In genomic region chr11:61889831-61890230, GRCh38 we compare ENCODE assay signal across 9 cellular contexts. TPM values are rescaled to one million over a fixed set of nuclear protein-coding genes. Genes with fewer than 3 reads are reported as not detected.
A peak's percentile ranks its signal among the peaks of the same experiment; 100 is the strongest.
DNase-seq lines count a peak whose midpoint lies in the region; ATAC-seq and TF ChIP-seq lines count a peak whose summit lies in the region.
"Had no signal": no experiment of that assay in that cellular context is flagged by ENCODE, and none has a peak within 500 bp of the region (broad histone marks: within the 10 kb centered on the region; RNA-seq: fewer than 3 reads in every experiment).

No MANE protein-coding gene starts in this region.

- TF ChIP-seq POLR2A in tibial nerve (IDR thresholded peaks at IDR 0.05), result no peak

- no peak for TF ChIP-seq EP300 in tibial nerve (IDR thresholded peaks at IDR 0.05)

- H3K4me3 ChIP-seq in iPS-15b (ENCODE audit: low read depth, low read length) (peak overlapping the region; percentile 79), tibial nerve (peak overlapping the region; percentile 71 to 99 (median 89)), MM.1S (ENCODE audit: low read length) (no peak overlapping the region), BE2C (ENCODE audit: low read depth, low read length) (no peak overlapping the region)

- no peak overlapping the region for H3K27ac Mint-ChIP-seq in activated naive CD4-positive, alpha-beta T cell treated with anti-CD3 and anti-CD28 coated beads, Interleukin-2, amount 10 ng/mL, durations not matched to agents 7 days and 5 days
- no peak overlapping the region for H3K27ac Mint-ChIP-seq in activated naive CD4-positive, alpha-beta T cell treated with anti-CD3 and anti-CD28 coated beads for 36 hours
- no peak overlapping the region for H3K27ac Mint-ChIP-seq in T-cell

- WGBS in tibial nerve, 2 donors, result 58 to 73% methylated on average over 10 of the region's 10 CpGs

- H3K9me2 ChIP-seq in MM.1S (replicated peaks; ENCODE audit: insufficient read depth, low read length), result no peaks in the 10 kb centered on the region

- H3K27me3 ChIP-seq in iPS-15b (ENCODE audit: control insufficient read depth, insufficient read depth, low read length), result no peaks in the 10 kb centered on the region
- H3K27me3 ChIP-seq in tibial nerve, result no peaks in the 10 kb centered on the region
- peaks cover 14% of the 10 kb centered on the region for H3K27me3 ChIP-seq in MM.1S (replicated peaks; ENCODE audit: insufficient read depth, low read length)
- no peaks in the 10 kb centered on the region for H3K27me3 ChIP-seq in BE2C

- H3K4me1 Mint-ChIP-seq in activated naive CD4-positive, alpha-beta T cell treated with anti-CD3 and anti-CD28 coated beads, Interleukin-2, amount 10 ng/mL, durations not matched to agents 7 days and 5 days, result peaks cover 3% of the 10 kb centered on the region
- H3K4me1 Mint-ChIP-seq in activated naive CD4-positive, alpha-beta T cell treated with anti-CD3 and anti-CD28 coated beads for 36 hours (ENCODE audit: low read depth), result peaks cover 10% of the 10 kb centered on the region
- H3K4me1 Mint-ChIP-seq in T-cell, result peaks cover 3 to 9% (median 5%) of the 10 kb centered on the region in 3 donors

- H3K4me3 Mint-ChIP-seq in activated naive CD4-positive, alpha-beta T cell treated with anti-CD3 and anti-CD28 coated beads, Interleukin-2, amount 10 ng/mL, durations not matched to agents 7 days and 5 days, result peak overlapping the region; percentile 56
- H3K4me3 Mint-ChIP-seq in activated naive CD4-positive, alpha-beta T cell treated with anti-CD3 and anti-CD28 coated beads for 36 hours, result no peak overlapping the region
- peak overlapping the region; percentile 9 to 31 (median 17) for H3K4me3 Mint-ChIP-seq in T-cell

- H3K4me1 ChIP-seq in iPS-15b (ENCODE audit: control insufficient read depth, insufficient read depth, low read length), result no peaks in the 10 kb centered on the region
- H3K4me1 ChIP-seq in tibial nerve, result peaks cover 0 to 77% (median 24%) of the 10 kb centered on the region in 4 donors
- peaks cover 4% of the 10 kb centered on the region; the same call in 1 of the 2 replicates for H3K4me1 ChIP-seq in MM.1S (ENCODE audit: low read length)
- peaks cover 6% of the 10 kb centered on the region; the same call in 1 of the 2 replicates for H3K4me1 ChIP-seq in BE2C

- intact Hi-C loops in activated naive CD4-positive, alpha-beta T cell treated with anti-CD3 and anti-CD28 coated beads for 36 hours (cut with micrococcal nuclease), result loop anchor here (2.0 kb wide), 1 partner anchor 61 kb away; the partner anchor contains the start of gene FADS2

- peaks cover 47% of the 10 kb centered on the region for H3K27me3 Mint-ChIP-seq in activated naive CD4-positive, alpha-beta T cell treated with anti-CD3 and anti-CD28 coated beads, Interleukin-2, amount 10 ng/mL, durations not matched to agents 7 days and 5 days
- no peaks in the 10 kb centered on the region for H3K27me3 Mint-ChIP-seq in activated naive CD4-positive, alpha-beta T cell treated with anti-CD3 and anti-CD28 coated beads for 36 hours (ENCODE audit: low read depth)
- no peaks in the 10 kb centered on the region for H3K27me3 Mint-ChIP-seq in T-cell

- H2AFZ ChIP-seq in MM.1S (ENCODE audit: low read length), result no peak overlapping the region

- H3K9ac ChIP-seq in iPS-15b (ENCODE audit: low read depth, low read length) (no peak overlapping the region), MM.1S (ENCODE audit: low read length) (no peak overlapping the region)

- H3F3A ChIP-seq in MM.1S (ENCODE audit: insufficient read depth, low read length), result peaks cover 12% of the 10 kb centered on the region; the same call in 1 of the 2 replicates

- H3K36me3 ChIP-seq in iPS-15b (ENCODE audit: control insufficient read depth, insufficient read depth, low read length) (peaks cover 2% of the 10 kb centered on the region), tibial nerve (no peaks in the 10 kb centered on the region), MM.1S (replicated peaks; ENCODE audit: insufficient read depth, low read length) (no peaks in the 10 kb centered on the region), BE2C (no peaks in the 10 kb centered on the region)

- no peaks in the 10 kb centered on the region for H3K79me2 ChIP-seq in MM.1S (ENCODE audit: low read length)

- POLR2A ChIA-PET in T-cell (lab: Charles Lee), result no interaction called here

- peak overlapping the region in 3 of 4 donors; percentile 91 to 99 (median 96) for H3K27ac ChIP-seq in tibial nerve
- no peak overlapping the region for H3K27ac ChIP-seq in MM.1S (ENCODE audit: low read length)

- H3K9me3 Mint-ChIP-seq in activated naive CD4-positive, alpha-beta T cell treated with anti-CD3 and anti-CD28 coated beads, Interleukin-2, amount 10 ng/mL, durations not matched to agents 7 days and 5 days, result no peaks in the 10 kb centered on the region
- H3K9me3 Mint-ChIP-seq in activated naive CD4-positive, alpha-beta T cell treated with anti-CD3 and anti-CD28 coated beads for 36 hours, result no peaks in the 10 kb centered on the region
- H3K9me3 Mint-ChIP-seq in T-cell, result no peaks in the 10 kb centered on the region

- no peak overlapping the region for H3K4me2 ChIP-seq in MM.1S (ENCODE audit: low read depth, low read length)

- no peak for TF ChIP-seq CTCF in tibial nerve (IDR thresholded peaks at IDR 0.05)
- no peak for TF ChIP-seq CTCF in MM.1S (IDR thresholded peaks at IDR 0.05; ENCODE audit: low read length)
- no peak for TF ChIP-seq CTCF in BE2C (IDR thresholded peaks at IDR 0.05; ENCODE audit: low read depth, low read length)

- H4K20me1 ChIP-seq in MM.1S (ENCODE audit: insufficient read depth, low read length), result no peaks in the 10 kb centered on the region

- CTCF ChIA-PET in activated naive CD4-positive, alpha-beta T cell treated with anti-CD3 and anti-CD28 coated beads, Interleukin-2, amount 10 ng/mL, durations not matched to agents 7 days and 5 days (lab: Charles Lee), result interaction anchor here (0.6 to 1.8 kb wide), 5 partner anchors 19 to 219 kb away, joined by 3 to 6 read pairs (median 4); no protein-coding TSS in a partner anchor
- CTCF ChIA-PET in activated naive CD4-positive, alpha-beta T cell treated with anti-CD3 and anti-CD28 coated beads for 36 hours (lab: Charles Lee), result interaction anchor here (1.0 to 1.3 kb wide), 2 partner anchors 9 kb away, joined by 3 to 4 read pairs; no protein-coding TSS in a partner anchor
- CTCF ChIA-PET in T-cell (lab: Charles Lee), result no interaction called here

- no peaks in the 10 kb centered on the region for H3K9me3 ChIP-seq in iPS-15b (ENCODE audit: control insufficient read depth, insufficient read depth, low read length)
- no peaks in the 10 kb centered on the region for H3K9me3 ChIP-seq in tibial nerve
- no peaks in the 10 kb centered on the region for H3K9me3 ChIP-seq in MM.1S (replicated peaks; ENCODE audit: insufficient read depth, low read length)
- H3K9me3 ChIP-seq in BE2C, result no peaks in the 10 kb centered on the region

- H3K36me3 Mint-ChIP-seq in activated naive CD4-positive, alpha-beta T cell treated with anti-CD3 and anti-CD28 coated beads, Interleukin-2, amount 10 ng/mL, durations not matched to agents 7 days and 5 days, result no peaks in the 10 kb centered on the region
- H3K36me3 Mint-ChIP-seq in activated naive CD4-positive, alpha-beta T cell treated with anti-CD3 and anti-CD28 coated beads for 36 hours (ENCODE audit: low read depth), result no peaks in the 10 kb centered on the region
- H3K36me3 Mint-ChIP-seq in T-cell, result no peaks in the 10 kb centered on the region

- no peak for ATAC-seq in T-cell (replicated peaks in 1 of 4)

- no peak for DNase-seq in activated naive CD4-positive, alpha-beta T cell treated with anti-CD3 and anti-CD28 coated beads, Interleukin-2, amount 10 ng/mL, durations not matched to agents 7 days and 5 days
- no peak for DNase-seq in activated naive CD4-positive, alpha-beta T cell treated with anti-CD3 and anti-CD28 coated beads for 36 hours
- DNase-seq in T-cell, result no peak
- no peak for DNase-seq in tibial nerve (ENCODE audit: low spot score in 2 of 2)
- no peak for DNase-seq in activated CD8-positive, alpha-beta memory T cell treated with anti-CD3 and anti-CD28 coated beads, Interleukin-2, amount 50 U/mL, for 48 hours
- no peak for DNase-seq in MM.1S
- no peak for DNase-seq in BE2C
- DNase-seq: activated gamma-delta T cell treated with Interleukin-2 at 50 U/mL for 16 hours had no signal

RNA-seq across cellular contexts. Expression of gene FADS3, which starts 1.5 kb away (rescaled TPM):
- total RNA-seq in activated naive CD4-positive, alpha-beta T cell treated with anti-CD3 and anti-CD28 coated beads for 36 hours, result 1 to 10 TPM; 4.2 to 4.3 TPM
- total RNA-seq in T-cell, result 10 to 100 TPM in 3 of 5 donors, 1 to 10 TPM in 2; 6.5 to 17.1 (median 10.5) TPM
- 100 to 1,000 TPM; 135 to 327 (median 205) TPM for total RNA-seq in tibial nerve
- polyA plus RNA-seq in BE2C (2012; ENCODE audit: insufficient read depth, insufficient read length, low read depth), result 21.4 TPM

RNA-seq across cellular contexts. Expression of gene RAB3IL1, which starts 27.5 kb away (rescaled TPM):
- total RNA-seq in activated naive CD4-positive, alpha-beta T cell treated with anti-CD3 and anti-CD28 coated beads for 36 hours, result under 1 TPM; 0.52 to 0.74 TPM
- total RNA-seq in T-cell, result under 1 TPM in 2 of 5 donors, not detected in 3; 0.12 to 0.28 TPM
- total RNA-seq in tibial nerve, result 100 to 1,000 TPM in 1 of 4 donors, 10 to 100 TPM in 3; 58.8 to 127 (median 71.1) TPM
- polyA plus RNA-seq in BE2C (2012; ENCODE audit: insufficient read depth, insufficient read length, low read depth), result 42.9 TPM

Comparison
In these comparisons a context has a peak if more than half of its experiments do, and no peak if none do; other contexts are left out.
1. H3K4me3 ChIP-seq: peak in iPS-15b (single experiment) and tibial nerve (4 of 4); none in MM.1S (single experiment) and BE2C (single experiment).
2. RNA of gene FADS3, which starts 1.5 kb away (total RNA-seq): 135 to 327 TPM in tibial nerve; 6.5 to 17.1 TPM in T-cell and 4.2 to 4.3 TPM in activated naive CD4-positive, alpha-beta T cell treated with anti-CD3 and anti-CD28 coated beads for 36 hours; every median in the first group is over 4 times any median in the second.
3. RNA of gene RAB3IL1, which starts 27.5 kb away (total RNA-seq): 58.8 to 127 TPM in tibial nerve; 0.52 to 0.74 TPM in activated naive CD4-positive, alpha-beta T cell treated with anti-CD3 and anti-CD28 coated beads for 36 hours and 0.12 to 0.28 TPM in T-cell; every median in the first group is over 10 times any median in the second.
4. CTCF ChIA-PET loops: an anchor here in activated naive CD4-positive, alpha-beta T cell treated with anti-CD3 and anti-CD28 coated beads, Interleukin-2, amount 10 ng/mL, durations not matched to agents 7 days and 5 days (0.6 to 1.8 kb wide) and activated naive CD4-positive, alpha-beta T cell treated with anti-CD3 and anti-CD28 coated beads for 36 hours (1.0 to 1.3 kb wide); none called in T-cell.